ENCODE assay signal across 29 cellular contexts in the genomic region with DNA sequence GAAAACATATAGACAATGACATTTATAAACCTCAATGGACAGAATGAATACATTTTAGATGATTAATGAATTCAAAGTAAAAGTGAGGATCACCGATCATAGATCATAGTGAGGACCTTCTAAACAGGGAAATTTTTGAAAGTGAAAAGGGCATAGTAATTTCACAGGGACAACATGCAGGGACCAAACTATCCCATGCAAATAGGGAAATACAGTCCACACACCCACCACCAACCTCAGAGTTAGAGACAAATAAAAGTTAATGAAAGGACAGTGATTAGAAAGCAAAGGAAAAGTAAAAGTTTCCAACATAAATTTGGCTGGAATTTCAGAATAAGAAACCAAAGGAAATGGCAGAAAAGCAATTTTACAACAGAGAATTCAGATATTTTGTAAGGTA. TPM values are rescaled to one million over a fixed set of nuclear protein-coding genes. Genes with fewer than 3 reads are reported as not detected.
DNase-seq lines count a peak whose midpoint lies in the region; TF ChIP-seq lines count a peak whose summit lies in the region.
"Had no signal": no experiment of that assay in that cellular context is flagged by ENCODE, and none has a peak within 500 bp of the region (broad histone marks: within the 10 kb centered on the region; RNA-seq: fewer than 3 reads in every experiment).

No MANE protein-coding gene starts in this region.

- TF ChIP-seq CTCF in HEK293 (tag by site-specific recombination; IDR thresholded peaks at IDR 0.05), result no peak

- no peak for DNase-seq in immature natural killer cell
- DNase-seq: 8988T; ACHN; AML-193; BE2C; C1 segment of cervical spinal cord; Caco-2; Calu3; CD4-positive, alpha-beta memory T cell; CD4-positive, alpha-beta T cell; CD4-positive, CD25-positive, alpha-beta regulatory T cell; CD8-positive, alpha-beta memory T cell; CD8-positive, alpha-beta T cell; COR-L47; DMS 273 treated with DMSO at 0.1 percent for 48 hours; DMS153; DMS53; DMS79; DMS79 treated with DMSO at 0.1 percent for 48 hours; DND-41; EL had no signal

- H3K4me1 Mint-ChIP-seq in immature natural killer cell, result no peaks in the 10 kb centered on the region
- H3K4me1 Mint-ChIP-seq: B cell; CD14-positive monocyte; CD4-positive, alpha-beta memory T cell; CD4-positive, CD25-positive, alpha-beta regulatory T cell; CD8-positive, alpha-beta memory T cell had no signal

- no peaks in the 10 kb centered on the region for H3K4me1 ChIP-seq in HEK293 (ENCODE audit: control insufficient read depth, insufficient read depth, low read length)
- H3K4me1 ChIP-seq: A549, BE2C, BLaER1, Caco-2 had no signal

- H3K4me3 Mint-ChIP-seq in immature natural killer cell, result no peak overlapping the region
- H3K4me3 Mint-ChIP-seq: B cell; CD14-positive monocyte; CD4-positive, alpha-beta memory T cell; CD4-positive, alpha-beta T cell; CD4-positive, CD25-positive, alpha-beta regulatory T cell; CD8-positive, alpha-beta memory T cell; CD8-positive, alpha-beta T cell had no signal

- peaks cover 0 to 16% (median 2%) of the 10 kb centered on the region in 3 donors for H3K27me3 Mint-ChIP-seq in immature natural killer cell (ENCODE audit: low read depth in 3 of 3)

- POLR2A ChIA-PET in HEK293 (lab: Yijun Ruan, JAX), result no interaction called here

- H3K27ac ChIP-seq in HEK293 (ENCODE audit: extremely low read depth, low read depth, low read length), result no peak overlapping the region
- H3K27ac ChIP-seq: 22Rv1; A549; BLaER1; BLaER1 treated with 17β-estradiol and CSF1 and Interleukin-3, amounts not matched to agents 10 nM and 100 nM; C4-2B had no signal

- H3K9me3 ChIP-seq in HEK293 (ENCODE audit: control insufficient read depth, insufficient read depth, low read depth, low read length), result no peaks in the 10 kb centered on the region
- H3K9me3 ChIP-seq: BE2C, Caco-2 had no signal

- H3K36me3 Mint-ChIP-seq in immature natural killer cell, result no peaks in the 10 kb centered on the region
- H3K36me3 Mint-ChIP-seq: CD14-positive monocyte; CD4-positive, alpha-beta memory T cell; CD4-positive, CD25-positive, alpha-beta regulatory T cell; CD8-positive, alpha-beta memory T cell; CD8-positive, alpha-beta T cell had no signal

- CTCF ChIA-PET in HEK293 (lab: Yijun Ruan, JAX), result interaction anchor here (1.5 to 2.2 kb wide), 2 partner anchors 15 to 37 kb away, joined by 5 to 10 read pairs; no protein-coding TSS in a partner anchor

- H3K4me3 ChIP-seq in HEK293 (ENCODE audit: low read depth, low read length), result no peak overlapping the region
- H3K4me3 ChIP-seq: A549; BLaER1; BLaER1 treated with 17β-estradiol and CSF1 and Interleukin-3, amounts not matched to agents 10 nM and 100 nM had no signal

- no peaks in the 10 kb centered on the region for H3K36me3 ChIP-seq in HEK293 (ENCODE audit: control insufficient read depth in 2 of 2, insufficient read depth in 1 of 2, low read length in 2 of 2)
- H3K36me3 ChIP-seq: BE2C; BLaER1; BLaER1 treated with 17β-estradiol and CSF1 and Interleukin-3, amounts not matched to agents 10 nM and 100 nM had no signal

- H3K27ac Mint-ChIP-seq in immature natural killer cell, result no peak overlapping the region
- H3K27ac Mint-ChIP-seq: B cell; CD14-positive monocyte; CD4-positive, alpha-beta memory T cell; CD4-positive, alpha-beta T cell; CD4-positive, CD25-positive, alpha-beta regulatory T cell; CD8-positive, alpha-beta memory T cell; CD8-positive, alpha-beta T cell had no signal

- H3K9me3 Mint-ChIP-seq in immature natural killer cell, result peaks cover 0 to 3% (median 0%) of the 10 kb centered on the region in 6 donors
- H3K9me3 Mint-ChIP-seq: CD8-positive, alpha-beta T cell had no signal

TF ChIP-seq in HEK293, 187 proteins besides CTCF, POLR2A, EP300 and RAD21:
- TF ChIP-seq ZNF792 (tag by site-specific recombination; IDR thresholded peaks at IDR 0.05), result no peak
- no peak for TF ChIP-seq FEZF1 (tag by site-specific recombination; IDR thresholded peaks at IDR 0.05)
- peak; percentile 93 for TF ChIP-seq PRDM1 (tag by site-specific recombination; IDR thresholded peaks at IDR 0.05)
- TF ChIP-seq ZNF785 (tag by site-specific recombination; IDR thresholded peaks at IDR 0.05), result no peak
- TF ChIP-seq, protein P1, sequence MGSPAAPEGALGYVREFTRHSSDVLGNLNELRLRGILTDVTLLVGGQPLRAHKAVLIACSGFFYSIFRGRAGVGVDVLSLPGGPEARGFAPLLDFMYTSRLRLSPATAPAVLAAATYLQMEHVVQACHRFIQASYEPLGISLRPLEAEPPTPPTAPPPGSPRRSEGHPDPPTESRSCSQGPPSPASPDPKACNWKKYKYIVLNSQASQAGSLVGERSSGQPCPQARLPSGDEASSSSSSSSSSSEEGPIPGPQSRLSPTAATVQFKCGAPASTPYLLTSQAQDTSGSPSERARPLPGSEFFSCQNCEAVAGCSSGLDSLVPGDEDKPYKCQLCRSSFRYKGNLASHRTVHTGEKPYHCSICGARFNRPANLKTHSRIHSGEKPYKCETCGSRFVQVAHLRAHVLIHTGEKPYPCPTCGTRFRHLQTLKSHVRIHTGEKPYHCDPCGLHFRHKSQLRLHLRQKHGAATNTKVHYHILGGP (tag by site-specific recombination; IDR thresholded peaks at IDR 0.05), result no peak

RNA-seq across cellular contexts. Expression of a gene that starts 15.4 kb away (rescaled TPM):
- polyA plus RNA-seq in immature natural killer cell, result under 1 TPM in 2 of 3 donors, not detected in 1; 0.06 to 0.91 TPM
- polyA plus RNA-seq: CD8-positive, alpha-beta memory T cell had no signal
